In genomic region chr12:76348079-76348901, GRCh38 we compare ENCODE assay signal across 7 cellular contexts. TPM values are rescaled to one million over a fixed set of nuclear protein-coding genes. Genes with fewer than 3 reads are reported as not detected.
A peak's percentile ranks its signal among the peaks of the same experiment; 100 is the strongest.
DNase-seq lines count a peak whose midpoint lies in the region; ATAC-seq and TF ChIP-seq lines count a peak whose summit lies in the region.

Gene BBS10, minus strand, starts transcription at chr12:76348415. Its CDS starts 57 bp downstream, at chr12:76348358.

- H3K27me3 ChIP-seq in hepatocyte = no peaks in the 10 kb centered on the region

- H3K4me1 Mint-ChIP-seq in T-helper 2 cell treated with Interferon-gamma antibody and Interleukin-4, amounts not matched to agents 5 μg/mL and 100 μg/mL, for 36 hours (ENCODE audit: low read depth) = peaks cover 19% of the 10 kb centered on the region

- H3K4me2 ChIP-seq in hepatocyte = peak within 1 kb of the TSS; percentile 84

- peak within 1 kb of the TSS; percentile 93 for H3K27ac ChIP-seq in hepatocyte

- H3K9me3 ChIP-seq in hepatocyte (ENCODE audit: low read depth) = no peaks in the 10 kb centered on the region

- peak; percentile 52 for TF ChIP-seq CTCF in astrocyte of the cerebellum (IDR thresholded peaks at IDR 0.05; ENCODE audit: low read depth, low read length, missing control alignments)
- peak; percentile 62 for TF ChIP-seq CTCF in hepatocyte (IDR thresholded peaks at IDR 0.05; ENCODE audit: poor library complexity)

- peaks cover 26% of the 10 kb centered on the region for H3K79me2 ChIP-seq in hepatocyte

- no peaks in the 10 kb centered on the region for H3K36me3 ChIP-seq in hepatocyte (replicated peaks; ENCODE audit: insufficient read depth, low read depth)

- peak within 1 kb of the TSS; percentile 93 for H3K4me3 Mint-ChIP-seq in T-helper 2 cell treated with Interferon-gamma antibody and Interleukin-4, amounts not matched to agents 5 μg/mL and 100 μg/mL, for 36 hours

- H3K9me2 ChIP-seq in hepatocyte (replicated peaks; ENCODE audit: insufficient read depth) = no peaks in the 10 kb centered on the region

- DNase-seq in NCI-H1694 (lab: John Stamatoyannopoulos, UW) (peak; percentile 79), astrocyte of the cerebellum (ENCODE audit: low read depth) (peak; percentile 81), hepatocyte (ENCODE audit: low spot score) (peak; percentile 93), retina (peak; percentile 95)
- peak; percentile 83 for DNase-seq in T-helper 2 cell treated with Interferon-gamma antibody and Interleukin-4, amounts not matched to agents 5 μg/mL and 100 μg/mL, for 36 hours (ENCODE audit: low spot score)

- no peaks in the 10 kb centered on the region for H3K9me3 Mint-ChIP-seq in T-helper 2 cell treated with Interferon-gamma antibody and Interleukin-4, amounts not matched to agents 5 μg/mL and 100 μg/mL, for 36 hours

- in situ Hi-C loops in astrocyte of the cerebellum (cut with HindIII; ENCODE audit: low sequenced_read_pairs) = loop anchor here (25.0 kb wide), 1 partner anchor 286 kb away; no protein-coding TSS in a partner anchor

- H3K4me3 ChIP-seq in astrocyte of the cerebellum (ENCODE audit: low read depth, low read length) = peak within 1 kb of the TSS; percentile 75
- H3K4me3 ChIP-seq in hepatocyte = peak within 1 kb of the TSS; percentile 88

- no peaks in the 10 kb centered on the region for H4K20me1 ChIP-seq in hepatocyte (ENCODE audit: insufficient read depth, poor library complexity, severe bottlenecking)

- peak within 1 kb of the TSS; percentile 83 for H3K27ac Mint-ChIP-seq in T-helper 2 cell treated with Interferon-gamma antibody and Interleukin-4, amounts not matched to agents 5 μg/mL and 100 μg/mL, for 36 hours

- H3K4me1 ChIP-seq in hepatocyte (ENCODE audit: insufficient read depth) = peaks cover 14% of the 10 kb centered on the region

- no peaks in the 10 kb centered on the region for H3K27me3 Mint-ChIP-seq in T-helper 2 cell treated with Interferon-gamma antibody and Interleukin-4, amounts not matched to agents 5 μg/mL and 100 μg/mL, for 36 hours (ENCODE audit: low read depth)

- peak within 1 kb of the TSS; percentile 91 for H2AFZ ChIP-seq in hepatocyte

- WGBS in hepatocyte (ENCODE audit: low lambda C conversion rate, missing lambda C conversion rate) = 3% methylated on average over 49 of the region's 49 CpGs

- peaks cover 13% of the 10 kb centered on the region for H3K36me3 Mint-ChIP-seq in T-helper 2 cell treated with Interferon-gamma antibody and Interleukin-4, amounts not matched to agents 5 μg/mL and 100 μg/mL, for 36 hours (ENCODE audit: low read depth)

- ATAC-seq in GM18498 (IDR thresholded peaks at IDR 0.05; ENCODE audit: unreplicated experiment) (peak; percentile 99), HG02885 (IDR thresholded peaks at IDR 0.05; ENCODE audit: poor library complexity, unreplicated experiment) (peak; percentile 97)

RNA-seq across cellular contexts. Expression of gene BBS10, which starts in this region (rescaled TPM):
- 16.2 and 17.5 TPM in 2 replicates for total RNA-seq in hepatocyte
- polyA plus RNA-seq in hepatocyte = 5.4 and 7.2 TPM in 2 replicates

Comparison
In these comparisons a context has a peak if more than half of its experiments do, and no peak if none do; other contexts are left out.
1. Peak in every context shown above with its lines: DNase-seq, ATAC-seq, H3K4me3 ChIP-seq and H3K27ac ChIP-seq.